ENCODE assay signal across 19 cellular contexts in the genomic region with DNA sequence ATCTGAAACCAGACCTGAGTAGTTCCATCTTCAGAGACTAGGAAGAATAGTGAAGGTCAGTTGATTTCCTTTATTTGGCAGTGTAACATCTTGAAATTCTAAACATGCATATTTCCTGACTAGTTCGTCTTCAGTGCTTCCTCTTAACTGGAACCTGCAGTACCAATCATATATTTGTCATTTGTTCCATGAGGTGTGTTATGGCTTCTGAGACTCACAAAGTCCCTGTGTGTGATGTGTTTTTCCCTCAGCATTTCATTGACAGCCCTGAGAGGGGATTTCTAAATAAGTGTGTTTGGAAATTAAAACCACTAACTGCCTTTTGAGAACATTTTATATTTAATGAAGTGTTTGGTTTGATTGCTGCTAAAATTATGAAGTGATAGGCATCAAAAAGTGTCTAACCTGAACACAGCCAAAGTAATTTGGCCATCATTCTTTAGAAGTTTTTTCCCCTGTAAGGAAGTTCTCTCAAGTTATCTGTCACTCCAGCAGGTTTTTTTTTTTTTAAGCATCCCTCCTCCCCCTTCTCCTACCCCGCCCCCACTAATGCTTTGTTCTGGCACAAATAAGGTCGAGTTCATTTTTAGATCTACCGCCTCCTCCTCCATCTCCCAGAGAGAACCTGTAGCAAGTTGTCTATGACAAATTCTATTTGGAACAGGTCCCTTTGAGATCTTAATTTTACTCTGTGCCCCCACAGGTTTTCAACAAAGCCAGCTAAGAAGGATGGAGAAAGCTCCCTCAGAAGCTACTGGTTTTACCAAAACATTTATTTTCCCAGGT.
DNase-seq lines count a peak whose midpoint lies in the region; ATAC-seq and TF ChIP-seq lines count a peak whose summit lies in the region.
"Had no signal": no experiment of that assay in that cellular context is flagged by ENCODE, and none has a peak within 500 bp of the region (broad histone marks: within the 10 kb centered on the region; RNA-seq: fewer than 3 reads in every experiment).

No MANE protein-coding gene starts in this region.

- POLR2A ChIA-PET in CD4-positive, alpha-beta T cell (lab: Charles Lee) = no interaction called here

- intact Hi-C loops in CD4-positive, alpha-beta T cell (cut with DNase I, micrococcal nuclease) = no loop called here
- intact Hi-C loops in left lung (cut with DNase I) (no loop called here), dorsolateral prefrontal cortex (cut with DNase I) (no loop called here)

- H3K9me3 Mint-ChIP-seq in CD4-positive, alpha-beta T cell = no peaks in the 10 kb centered on the region
- H3K9me3 Mint-ChIP-seq: endodermal cell had no signal

- CTCF ChIA-PET in CD4-positive, alpha-beta T cell (lab: Charles Lee) = interaction anchor here (0.7 kb wide), 1 partner anchor 37 kb away, joined by 5 read pairs; no protein-coding TSS in a partner anchor

- H3K4me3 Mint-ChIP-seq in CD4-positive, alpha-beta T cell = no peak overlapping the region
- H3K4me3 Mint-ChIP-seq: endodermal cell had no signal

- H3K27ac Mint-ChIP-seq in CD4-positive, alpha-beta T cell = peak overlapping the region; percentile 29
- H3K27ac Mint-ChIP-seq: endodermal cell had no signal

- DNase-seq in CD4-positive, alpha-beta T cell = no peak
- DNase-seq in H7 (peak; percentile 21), HK-2 (ENCODE audit: unreplicated experiment) (no peak), left lung (no peak), dorsolateral prefrontal cortex (no peak)
- DNase-seq in activated naive CD8-positive, alpha-beta T cell treated with anti-CD3 and anti-CD28 coated beads, Interleukin-2, amount 50 U/mL, for 16 hours (ENCODE audit: low read depth, low spot score) = peak; percentile 14
- DNase-seq in stimulated activated CD4-positive, alpha-beta T cell treated with anti-CD3 and anti-CD28 coated beads, Interleukin-1b, Interleukin-23, amount 100 ng/mL, for 4 hours (ENCODE audit: low read depth in 2 of 2) = peak; percentile 15
- DNase-seq in effector memory CD4-positive, alpha-beta T cell = no peak
- DNase-seq: DMS 273 treated with DMSO at 0.1 percent for 48 hours, endodermal cell, IMR-90, kidney glomerular epithelial cell, midbrain, NCI-H774, occipital lobe, testis had no signal

- H3K27me3 ChIP-seq in CD4-positive, alpha-beta T cell (ENCODE audit: control insufficient read depth, insufficient read depth, low read length) = no peaks in the 10 kb centered on the region
- H3K27me3 ChIP-seq in H7 (ENCODE audit: control insufficient read depth, insufficient read depth, low read length) (no peaks in the 10 kb centered on the region), left lung (no peaks in the 10 kb centered on the region), dorsolateral prefrontal cortex (no peaks in the 10 kb centered on the region)
- no peaks in the 10 kb centered on the region for H3K27me3 ChIP-seq in effector memory CD4-positive, alpha-beta T cell (replicated peaks; ENCODE audit: control insufficient read depth, insufficient read depth, low read length, poor library complexity, severe bottlenecking)
- H3K27me3 ChIP-seq: breast epithelium, testis had no signal

- no peak for TF ChIP-seq CTCF in CD4-positive, alpha-beta T cell (IDR thresholded peaks at IDR 0.05)
- TF ChIP-seq CTCF in left lung (IDR thresholded peaks at IDR 0.05) = no peak
- no peak for TF ChIP-seq CTCF in dorsolateral prefrontal cortex (IDR thresholded peaks at IDR 0.05 in 54 of 56, conservative IDR thresholded peaks at IDR 0.05 in 2 of 56; ENCODE audit: low read depth in 1 of 56, partially characterized antibody in 56 of 56)

- no peaks in the 10 kb centered on the region for H3K4me1 ChIP-seq in left lung
- H3K4me1 ChIP-seq in effector memory CD4-positive, alpha-beta T cell (ENCODE audit: control insufficient read depth, insufficient read depth, low read length, poor library complexity, severe bottlenecking) = no peaks in the 10 kb centered on the region
- H3K4me1 ChIP-seq: breast epithelium, testis had no signal

- peaks cover 72% of the 10 kb centered on the region for H3K36me3 Mint-ChIP-seq in CD4-positive, alpha-beta T cell (ENCODE audit: low read depth)

- no peak overlapping the region for H3K27ac ChIP-seq in CD4-positive, alpha-beta T cell (ENCODE audit: low read depth, low read length)
- H3K27ac ChIP-seq in left lung = no peak overlapping the region
- H3K27ac ChIP-seq in dorsolateral prefrontal cortex = no peak overlapping the region
- H3K27ac ChIP-seq in effector memory CD4-positive, alpha-beta T cell (ENCODE audit: insufficient read depth, low read length, poor library complexity, severe bottlenecking) = no peak overlapping the region
- H3K27ac ChIP-seq: breast epithelium, SK-N-MC, testis had no signal

- H3K4me3 ChIP-seq in H7 (ENCODE audit: insufficient read depth, low read depth, low read length) = no peak overlapping the region
- H3K4me3 ChIP-seq in left lung = no peak overlapping the region
- no peak overlapping the region for H3K4me3 ChIP-seq in dorsolateral prefrontal cortex
- H3K4me3 ChIP-seq in effector memory CD4-positive, alpha-beta T cell (ENCODE audit: insufficient read depth, low read depth, low read length, poor library complexity, severe bottlenecking) = no peak overlapping the region
- H3K4me3 ChIP-seq: breast epithelium, SK-N-MC, testis had no signal

- H3K27me3 Mint-ChIP-seq in CD4-positive, alpha-beta T cell = no peaks in the 10 kb centered on the region

- H3K9me3 ChIP-seq in CD4-positive, alpha-beta T cell (ENCODE audit: control insufficient read depth, low read length) = no peaks in the 10 kb centered on the region
- no peaks in the 10 kb centered on the region for H3K9me3 ChIP-seq in left lung
- H3K9me3 ChIP-seq in effector memory CD4-positive, alpha-beta T cell (ENCODE audit: control insufficient read depth, low read length) = no peaks in the 10 kb centered on the region
- H3K9me3 ChIP-seq: breast epithelium, testis had no signal

- no peak for ATAC-seq in CD4-positive, alpha-beta T cell (ENCODE audit: poor library complexity)
- no peak for ATAC-seq in left lung
- ATAC-seq: Panc1 had no signal

- H3K4me1 Mint-ChIP-seq in CD4-positive, alpha-beta T cell (ENCODE audit: low read depth) = peaks cover 18% of the 10 kb centered on the region
- H3K4me1 Mint-ChIP-seq: endodermal cell had no signal

- H3K36me3 ChIP-seq in H7 (replicated peaks; ENCODE audit: control insufficient read depth, insufficient read depth, low read length) (no peaks in the 10 kb centered on the region), left lung (peaks cover 0 to 31% of the 10 kb centered on the region in 2 donors)
- peaks cover 37% of the 10 kb centered on the region for H3K36me3 ChIP-seq in effector memory CD4-positive, alpha-beta T cell (ENCODE audit: control insufficient read depth, insufficient read depth, low read length)
- H3K36me3 ChIP-seq: breast epithelium had no signal

Comparison
In these comparisons a context has a peak if more than half of its experiments do, and no peak if none do; other contexts are left out.
1. DNase-seq: peak in H7 (single experiment), activated naive CD8-positive, alpha-beta T cell treated with anti-CD3 and anti-CD28 coated beads, Interleukin-2, amount 50 U/mL, for 16 hours (single experiment) and stimulated activated CD4-positive, alpha-beta T cell treated with anti-CD3 and anti-CD28 coated beads, Interleukin-1b, Interleukin-23, amount 100 ng/mL, for 4 hours (2 of 2); none in CD4-positive, alpha-beta T cell (0 of 10), HK-2 (single experiment), left lung (0 of 2), dorsolateral prefrontal cortex (0 of 10) and effector memory CD4-positive, alpha-beta T cell (0 of 3).